15 cellular contexts compared by ENCODE assay signal in the genomic region with DNA sequence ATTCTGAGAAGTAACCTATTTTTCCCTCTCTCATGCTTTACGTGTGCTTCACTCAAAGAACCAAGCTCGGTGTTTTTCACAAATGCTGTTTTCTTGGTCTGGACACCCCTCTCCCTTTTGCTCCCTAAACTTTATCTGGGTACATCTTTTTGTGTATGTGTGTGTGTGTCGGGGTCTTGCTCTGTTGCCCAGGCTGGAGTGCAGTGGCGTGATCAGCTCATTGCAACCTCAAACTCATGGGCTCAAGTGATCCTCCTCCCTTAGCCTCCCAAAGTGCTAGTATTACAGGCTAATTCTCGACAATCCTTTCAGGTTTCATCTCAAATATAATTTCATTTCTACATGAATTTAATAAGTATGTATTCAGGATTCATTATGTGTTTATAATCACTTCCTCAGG.
A peak's percentile ranks its signal among the peaks of the same experiment; 100 is the strongest.
DNase-seq lines count a peak whose midpoint lies in the region; ATAC-seq and TF ChIP-seq lines count a peak whose summit lies in the region.
"Had no signal": no experiment of that assay in that cellular context is flagged by ENCODE, and none has a peak within 500 bp of the region (broad histone marks: within the 10 kb centered on the region; RNA-seq: fewer than 3 reads in every experiment).

No MANE protein-coding gene starts in this region.

- H3K4me1 ChIP-seq in IMR-90 (ENCODE audit: control insufficient read depth, insufficient read depth, low read length) = no peaks in the 10 kb centered on the region; the same call in 1 of the 2 replicates

- CTCF ChIA-PET in activated naive CD4-positive, alpha-beta T cell treated with anti-CD3 and anti-CD28 coated beads, Interleukin-2, amount 10 ng/mL, durations not matched to agents 7 days and 5 days (lab: Charles Lee) = no interaction called here
- CTCF ChIA-PET in IMR-90 (lab: Yijun Ruan, JAX) = no interaction called here
- CTCF ChIA-PET in WTC11 (lab: Charles Lee) = interaction anchor here (0.6 to 0.7 kb wide), 2 partner anchors 29 to 36 kb away, joined by 3 read pairs; no protein-coding TSS in a partner anchor

- no peak overlapping the region for H3K4ac ChIP-seq in IMR-90 (ENCODE audit: low read depth, low read length)

- H3K27ac ChIP-seq in IMR-90 (ENCODE audit: insufficient read depth, low read length) = no peak overlapping the region
- H3K27ac ChIP-seq: 22Rv1, C4-2B had no signal

- H3K4me2 ChIP-seq in IMR-90 (ENCODE audit: low read depth, low read length) = no peak overlapping the region

- no peak overlapping the region for H3K4me3 Mint-ChIP-seq in activated naive CD4-positive, alpha-beta T cell treated with anti-CD3 and anti-CD28 coated beads, Interleukin-2, amount 10 ng/mL, durations not matched to agents 7 days and 5 days
- H3K4me3 Mint-ChIP-seq in WTC11 = no peak overlapping the region
- H3K4me3 Mint-ChIP-seq: CD4-positive, alpha-beta memory T cell had no signal

- H4K91ac ChIP-seq in IMR-90 (ENCODE audit: insufficient read depth, low read depth, low read length) = no peak overlapping the region

- BruUV-seq in IMR-90 (replicated peaks; lab: Mats Ljungman, UMichigan) = no TSS peak

- H2BK120ac ChIP-seq in IMR-90 (ENCODE audit: low read depth, low read length) = no peak overlapping the region

- H3K23ac ChIP-seq in IMR-90 (ENCODE audit: low read depth, low read length) = no peak overlapping the region

- H3K36me3 Mint-ChIP-seq in activated naive CD4-positive, alpha-beta T cell treated with anti-CD3 and anti-CD28 coated beads, Interleukin-2, amount 10 ng/mL, durations not matched to agents 7 days and 5 days = peaks cover 11% of the 10 kb centered on the region
- H3K36me3 Mint-ChIP-seq in WTC11 = no peaks in the 10 kb centered on the region

- no peak overlapping the region for H2AFZ ChIP-seq in IMR-90 (replicated peaks; ENCODE audit: low read length, poor library complexity)

- H4K20me1 ChIP-seq in IMR-90 (ENCODE audit: insufficient read depth, low read length) = no peaks in the 10 kb centered on the region

- H4K5ac ChIP-seq in IMR-90 (ENCODE audit: low read depth, low read length) = no peak overlapping the region

- no peak for DNase-seq in activated naive CD4-positive, alpha-beta T cell treated with anti-CD3 and anti-CD28 coated beads, Interleukin-2, amount 10 ng/mL, durations not matched to agents 7 days and 5 days
- DNase-seq in activated naive CD4-positive, alpha-beta T cell treated with Interleukin-2 at 50 U/mL for 16 hours = no peak
- DNase-seq in IMR-90 = no peak
- no peak for DNase-seq in WTC11 (ENCODE audit: low spot score)
- no peak for DNase-seq in sciatic nerve (ENCODE audit: low spot score)
- no peak for DNase-seq in posterior vena cava (ENCODE audit: low spot score)
- DNase-seq in AG08395 (ENCODE audit: low spot score) = no peak
- DNase-seq in AG08396 (ENCODE audit: low spot score) = no peak
- DNase-seq: CD4-positive, alpha-beta memory T cell; DMS153; DMS79 treated with DMSO at 0.1 percent for 48 hours; GDM1 had no signal

- peak overlapping the region; percentile 44; the same call in 1 of the 2 replicates for H3K18ac ChIP-seq in IMR-90 (ENCODE audit: low read depth, low read length)

- no peak for TF ChIP-seq CTCF in IMR-90 (conservative IDR thresholded peaks at IDR 0.05; ENCODE audit: low read depth, low read length)
- TF ChIP-seq CTCF in WTC11 (IDR thresholded peaks at IDR 0.05) = no peak

- H3K9ac ChIP-seq in IMR-90 (ENCODE audit: low read depth, low read length) = no peak overlapping the region

- no peaks in the 10 kb centered on the region for H3K9me1 ChIP-seq in IMR-90 (ENCODE audit: insufficient read depth, low read length)

- no peak overlapping the region for H2AK5ac ChIP-seq in IMR-90 (ENCODE audit: low read depth, low read length)

- in situ Hi-C loops in IMR-90 (cut with MboI; ENCODE audit: low sequenced_read_pairs) = no loop called here

- H3K4me3 ChIP-seq in IMR-90 (ENCODE audit: insufficient read depth, low read depth, low read length) = no peak overlapping the region

- no peak overlapping the region for H2BK15ac ChIP-seq in IMR-90 (ENCODE audit: low read depth, low read length)

- H4K8ac ChIP-seq in IMR-90 (ENCODE audit: low read depth in 2 of 2, low read length in 2 of 2) = peak overlapping the region in 1 of 2 experiments; percentile 35; a peak in 1 of 4 replicates

- H2BK5ac ChIP-seq in IMR-90 (ENCODE audit: low read depth, low read length, poor library complexity, severe bottlenecking) = peak overlapping the region; percentile 30

- no peaks in the 10 kb centered on the region for H3K9me3 Mint-ChIP-seq in activated naive CD4-positive, alpha-beta T cell treated with anti-CD3 and anti-CD28 coated beads, Interleukin-2, amount 10 ng/mL, durations not matched to agents 7 days and 5 days
- peaks cover 6% of the 10 kb centered on the region; the same call in 1 of the 2 replicates for H3K9me3 Mint-ChIP-seq in WTC11

- H3K4me1 Mint-ChIP-seq in activated naive CD4-positive, alpha-beta T cell treated with anti-CD3 and anti-CD28 coated beads, Interleukin-2, amount 10 ng/mL, durations not matched to agents 7 days and 5 days = no peaks in the 10 kb centered on the region
- H3K4me1 Mint-ChIP-seq in WTC11 = peaks cover 4% of the 10 kb centered on the region

- H2BK20ac ChIP-seq in IMR-90 (ENCODE audit: low read depth, low read length) = no peak overlapping the region; the same call in 1 of the 2 replicates

- POLR2A ChIA-PET in IMR-90 (lab: Charles Lee; ENCODE audit: unreplicated experiment) = interaction anchor here (0.7 kb wide), 1 partner anchor 15 kb away, joined by 16 read pairs; no protein-coding TSS in a partner anchor
- POLR2A ChIA-PET in WTC11 (lab: Charles Lee) = no interaction called here

- peaks cover 4% of the 10 kb centered on the region; the same call in 1 of the 2 replicates for H3K36me3 ChIP-seq in IMR-90 (ENCODE audit: control insufficient read depth, insufficient read depth, low read length)

- no peaks in the 10 kb centered on the region for H3K9me3 ChIP-seq in IMR-90 (ENCODE audit: control insufficient read depth, insufficient read depth, low read length)

- H3K56ac ChIP-seq in IMR-90 (ENCODE audit: extremely low read depth, insufficient read depth, low read length) = no peak overlapping the region

- H3K79me1 ChIP-seq in IMR-90 (ENCODE audit: low read depth in 1 of 2, low read length in 2 of 2) = peaks cover 3 to 11% of the 10 kb centered on the region in 2 experiments; a peak in 1 of 4 replicates

- no peak for ATAC-seq in IMR-90 (ENCODE audit: low read depth)
- ATAC-seq in WTC11 = no peak
- no peak for ATAC-seq in sciatic nerve
- ATAC-seq: HCT116 had no signal

- intact Hi-C loops in IMR-90 (cut with micrococcal nuclease) (no loop called here), sciatic nerve (cut with DNase I) (no loop called here), posterior vena cava (cut with DNase I) (no loop called here)

- no peaks in the 10 kb centered on the region for H3K27me3 Mint-ChIP-seq in activated naive CD4-positive, alpha-beta T cell treated with anti-CD3 and anti-CD28 coated beads, Interleukin-2, amount 10 ng/mL, durations not matched to agents 7 days and 5 days
- no peaks in the 10 kb centered on the region; the same call in 1 of the 2 replicates for H3K27me3 Mint-ChIP-seq in WTC11 (ENCODE audit: low read depth)
- H3K27me3 Mint-ChIP-seq: CD4-positive, alpha-beta memory T cell had no signal

- no peak for TF ChIP-seq RAD21 in IMR-90 (IDR thresholded peaks at IDR 0.05; ENCODE audit: low read length)

- H2AK9ac ChIP-seq in IMR-90 (replicated peaks; ENCODE audit: low read depth, low read length, poor library complexity) = no peak overlapping the region

- H3K27me3 ChIP-seq in IMR-90 (ENCODE audit: control insufficient read depth, insufficient read depth, low read length) = no peaks in the 10 kb centered on the region

- no peak for TF ChIP-seq POLR2A in IMR-90 (IDR thresholded peaks at IDR 0.05; ENCODE audit: low read depth, low read length)

- no CpG with 5 or more reads among the region's 5 CpGs for WGBS in IMR-90 (ENCODE audit: extremely low coverage in 2 of 2, insufficient read length in 1 of 2), 2 experiments

- H3K27ac Mint-ChIP-seq in activated naive CD4-positive, alpha-beta T cell treated with anti-CD3 and anti-CD28 coated beads, Interleukin-2, amount 10 ng/mL, durations not matched to agents 7 days and 5 days = peak overlapping the region; percentile 62
- no peak overlapping the region; the same call in 1 of the 2 replicates for H3K27ac Mint-ChIP-seq in WTC11

- H3K14ac ChIP-seq in IMR-90 (replicated peaks; ENCODE audit: low read depth, low read length) = no peak overlapping the region

- dilution Hi-C loops in IMR-90 (cut with HindIII; ENCODE audit: low sequenced_read_pairs, unreplicated experiment) = no loop called here

TF ChIP-seq in IMR-90, 13 proteins besides CTCF, POLR2A, EP300 and RAD21:
- no peak for TF ChIP-seq CHD1 (IDR thresholded peaks at IDR 0.05; ENCODE audit: low read depth, low read length)
- TF ChIP-seq FOS (IDR thresholded peaks at IDR 0.05; ENCODE audit: low read depth, low read length) = no peak
- no peak for TF ChIP-seq SMC3 (IDR thresholded peaks at IDR 0.05; ENCODE audit: low read depth, low read length)
- TF ChIP-seq MAZ (IDR thresholded peaks at IDR 0.05; ENCODE audit: borderline replicate concordance, low read depth, low read length) = no peak
- TF ChIP-seq, protein P1, sequence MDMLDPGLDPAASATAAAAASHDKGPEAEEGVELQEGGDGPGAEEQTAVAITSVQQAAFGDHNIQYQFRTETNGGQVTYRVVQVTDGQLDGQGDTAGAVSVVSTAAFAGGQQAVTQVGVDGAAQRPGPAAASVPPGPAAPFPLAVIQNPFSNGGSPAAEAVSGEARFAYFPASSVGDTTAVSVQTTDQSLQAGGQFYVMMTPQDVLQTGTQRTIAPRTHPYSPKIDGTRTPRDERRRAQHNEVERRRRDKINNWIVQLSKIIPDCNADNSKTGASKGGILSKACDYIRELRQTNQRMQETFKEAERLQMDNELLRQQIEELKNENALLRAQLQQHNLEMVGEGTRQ (IDR thresholded peaks at IDR 0.05; ENCODE audit: low read depth, low read length) = no peak

TF ChIP-seq in WTC11, 78 proteins besides CTCF, POLR2A, EP300 and RAD21:
- TF ChIP-seq ZNF121 (CRISPR knock-in tag; IDR thresholded peaks at IDR 0.05) (peak; percentile 95), HMGA2 (CRISPR knock-in tag; IDR thresholded peaks at IDR 0.05) (no peak)
